Comparison of ENCODE assay signal across 30 cellular contexts in the genomic region with DNA sequence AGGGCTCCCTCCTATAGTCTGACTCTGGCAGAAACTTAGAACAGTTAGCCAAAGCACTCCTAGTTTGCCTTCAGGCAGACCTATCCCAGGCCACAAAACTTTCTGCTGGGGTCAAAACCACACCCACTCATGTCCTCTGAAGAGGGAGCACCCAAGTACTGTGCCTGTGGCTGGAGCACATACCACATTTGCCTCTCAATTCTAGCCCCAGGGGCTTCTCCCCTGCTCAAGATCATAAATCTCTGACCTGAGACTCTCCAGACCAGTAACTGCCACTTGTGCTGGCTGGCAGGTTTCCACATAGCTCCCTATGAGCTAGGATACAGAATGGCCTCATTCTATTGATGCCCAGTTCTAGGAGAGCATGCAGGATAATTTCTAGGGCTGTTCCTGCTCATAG.
"Had no signal": no experiment of that assay in that cellular context is flagged by ENCODE, and none has a peak within 500 bp of the region (broad histone marks: within the 10 kb centered on the region; RNA-seq: fewer than 3 reads in every experiment).

No MANE protein-coding gene starts in this region.

- DNase-seq: activated CD4-positive, alpha-beta memory T cell treated with anti-CD3 and anti-CD28 coated beads for 36 hours; activated CD4-positive, alpha-beta T cell treated with anti-CD3 and anti-CD28 coated beads for 36 hours; activated CD4-positive, alpha-beta T cell treated with anti-CD3 and anti-CD28 coated beads, Interleukin-2, amount 10 ng/mL, durations not matched to agents 24 days and 14 days; activated CD4-positive, CD25-positive, alpha-beta regulatory T cell; activated CD4-positive, CD25-positive, alpha-beta regulatory T cell treated with anti-CD3 and anti-CD28 coated beads, Interleukin-2, amount 50 U/mL, for 72 hours; activated CD8-positive, alpha-beta memory T cell treated with anti-CD3 and anti-CD28 coated beads, Interleukin-2, amount 10 ng/mL, durations not matched to agents 7 days and 5 days; activated CD8-positive, alpha-beta memory T cell treated with anti-CD3 and anti-CD28 coated beads, Interleukin-2, amount 50 U/mL, for 4 hours; activated CD8-positive, alpha-beta T cell treated with anti-CD3 and anti-CD28 coated beads, Interleukin-2, amount 10 ng/mL, durations not matched to agents 7 days and 5 days; activated effector memory CD4-positive, alpha-beta T cell treated with anti-CD3 and anti-CD28 coated beads, Interleukin-2, amount 50 U/mL, for 16 hours; activated naive CD4-positive, alpha-beta T cell treated with anti-CD3 and anti-CD28 coated beads for 36 hours; activated naive CD8-positive, alpha-beta T cell treated with anti-CD3 and anti-CD28 coated beads for 36 hours; activated naive CD8-positive, alpha-beta T cell treated with anti-CD3 and anti-CD28 coated beads, Interleukin-2, amount 50 U/mL, for 24 hours; activated T-cell treated with anti-CD3 and anti-CD28 coated beads, Interleukin-2, amount 50 U/mL, for 1 hour; activated T-cell treated with anti-CD3 and anti-CD28 coated beads, Interleukin-2, amount 50 U/mL, for 48 hours; adrenal gland; amygdala; aorta; body of pancreas; caudate nucleus; cortex of kidney; dermis blood vessel endothelial cell; effector CD4-positive, alpha-beta T cell; effector memory CD8-positive, alpha-beta T cell; foreskin fibroblast; head of caudate nucleus; T-helper 2 cell had no signal

- H3K27me3 ChIP-seq: adrenal gland, body of pancreas had no signal

- H3K4me1 ChIP-seq: adrenal gland, body of pancreas had no signal

- H3K9me3 ChIP-seq: adrenal gland, body of pancreas had no signal

- H3K36me3 ChIP-seq: adrenal gland had no signal

- H3K4me3 ChIP-seq: adrenal gland, body of pancreas had no signal

- FAIRE-seq: colon, endometrium, endothelial cell of umbilical vein, frontal cortex had no signal

- ATAC-seq: activated CD4-positive, alpha-beta T cell treated with anti-CD3 and anti-CD28 coated beads for 36 hours; activated CD8-positive, alpha-beta memory T cell treated with anti-CD3 and anti-CD28 coated beads, Interleukin-2, amount 10 ng/mL, durations not matched to agents 7 days and 5 days; activated CD8-positive, alpha-beta T cell treated with anti-CD3 and anti-CD28 coated beads, Interleukin-2, amount 10 ng/mL, durations not matched to agents 7 days and 5 days; activated naive CD8-positive, alpha-beta T cell treated with anti-CD3 and anti-CD28 coated beads, Interleukin-2, amount 50 U/mL, for 24 hours; body of pancreas; effector memory CD8-positive, alpha-beta T cell had no signal
